ENCODE assay signal across 8 cellular contexts in genomic region chr19:35756373-35757230, GRCh38. TPM values are rescaled to one million over a fixed set of nuclear protein-coding genes. Genes with fewer than 3 reads are reported as not detected.
DNase-seq lines count a peak whose midpoint lies in the region; ATAC-seq and TF ChIP-seq lines count a peak whose summit lies in the region.

Gene HSPB6, minus strand, starts transcription at chr19:35757029. Its CDS starts 21 bp downstream, at chr19:35757008.

- peaks cover 33% of the 10 kb centered on the region for H3K27me3 ChIP-seq in neutrophil

- no peaks in the 10 kb centered on the region for H3K9me3 ChIP-seq in neutrophil

- peak within 1 kb of the TSS; percentile 85 for H3K27ac ChIP-seq in neutrophil

- H3K4me1 ChIP-seq in neutrophil (ENCODE audit: control insufficient read depth in 1 of 2, insufficient read depth in 1 of 2, low read depth in 1 of 2, low read length in 1 of 2): peaks cover 33 to 36% of the 10 kb centered on the region in 2 experiments

- CTCF ChIA-PET in T-cell (lab: Charles Lee): interaction anchor here in 1 of 2 donors (0.7 kb wide), 1 partner anchor 159 kb away, joined by 3 read pairs; no protein-coding TSS in a partner anchor

- peaks cover 17% of the 10 kb centered on the region for H3K36me3 Mint-ChIP-seq in T-cell

- TF ChIP-seq CTCF in fibroblast of pulmonary artery (IDR thresholded peaks at IDR 0.05; ENCODE audit: low read length, missing control alignments) (no peak), neutrophil (IDR thresholded peaks at IDR 0.05) (no peak)

- ATAC-seq in T-cell (replicated peaks in 1 of 4) (no peak), HG02588 (IDR thresholded peaks at IDR 0.05; ENCODE audit: unreplicated experiment) (no peak)

- DNase-seq in ELR (ENCODE audit: low read depth) (peak; percentile 58), T-cell (no peak), fibroblast of pulmonary artery (ENCODE audit: low read depth) (peak; percentile 82), NCI-H526 treated with DMSO at 0.1 percent for 48 hours (lab: John Stamatoyannopoulos, UW) (no peak), SW480 (ENCODE audit: low spot score) (no peak), NCI-H1105 treated with DMSO at 0.1 percent for 48 hours (lab: John Stamatoyannopoulos, UW) (no peak)

- no peaks in the 10 kb centered on the region for H3K9me3 Mint-ChIP-seq in T-cell

- POLR2A ChIA-PET in T-cell (lab: Charles Lee): no interaction called here

- H3K4me3 ChIP-seq in fibroblast of pulmonary artery (replicated peaks; ENCODE audit: low read depth, low read length) (peak within 1 kb of the TSS; percentile 59), neutrophil (ENCODE audit: low read depth in 1 of 2, low read length in 1 of 2) (peak within 1 kb of the TSS; percentile 78 to 87)

- peak within 1 kb of the TSS; percentile 91 to 95 for H3K27ac Mint-ChIP-seq in T-cell

- H3K4me1 Mint-ChIP-seq in T-cell: peaks cover 32 to 51% (median 34%) of the 10 kb centered on the region in 3 donors

- peaks cover 7 to 10% of the 10 kb centered on the region in 2 donors for H3K27me3 Mint-ChIP-seq in T-cell

- peaks cover 48% of the 10 kb centered on the region for H3K36me3 ChIP-seq in neutrophil

- peak within 1 kb of the TSS; percentile 89 to 95 (median 93) for H3K4me3 Mint-ChIP-seq in T-cell

RNA-seq across cellular contexts. Expression of gene HSPB6, which starts in this region (rescaled TPM):
- under 1 TPM in 3 of 5 donors, not detected in 2; 0.44 to 0.69 (median 0.51) TPM for total RNA-seq in T-cell

Comparison
In these comparisons a context has a peak if more than half of its experiments do, and no peak if none do; other contexts are left out.
1. DNase-seq: peak in ELR (single experiment) and fibroblast of pulmonary artery (single experiment); none in T-cell (0 of 34), NCI-H526 treated with DMSO at 0.1 percent for 48 hours (single experiment), SW480 (single experiment) and NCI-H1105 treated with DMSO at 0.1 percent for 48 hours (single experiment).